Comparison of ENCODE assay signal across 7 cellular contexts in the genomic region with DNA sequence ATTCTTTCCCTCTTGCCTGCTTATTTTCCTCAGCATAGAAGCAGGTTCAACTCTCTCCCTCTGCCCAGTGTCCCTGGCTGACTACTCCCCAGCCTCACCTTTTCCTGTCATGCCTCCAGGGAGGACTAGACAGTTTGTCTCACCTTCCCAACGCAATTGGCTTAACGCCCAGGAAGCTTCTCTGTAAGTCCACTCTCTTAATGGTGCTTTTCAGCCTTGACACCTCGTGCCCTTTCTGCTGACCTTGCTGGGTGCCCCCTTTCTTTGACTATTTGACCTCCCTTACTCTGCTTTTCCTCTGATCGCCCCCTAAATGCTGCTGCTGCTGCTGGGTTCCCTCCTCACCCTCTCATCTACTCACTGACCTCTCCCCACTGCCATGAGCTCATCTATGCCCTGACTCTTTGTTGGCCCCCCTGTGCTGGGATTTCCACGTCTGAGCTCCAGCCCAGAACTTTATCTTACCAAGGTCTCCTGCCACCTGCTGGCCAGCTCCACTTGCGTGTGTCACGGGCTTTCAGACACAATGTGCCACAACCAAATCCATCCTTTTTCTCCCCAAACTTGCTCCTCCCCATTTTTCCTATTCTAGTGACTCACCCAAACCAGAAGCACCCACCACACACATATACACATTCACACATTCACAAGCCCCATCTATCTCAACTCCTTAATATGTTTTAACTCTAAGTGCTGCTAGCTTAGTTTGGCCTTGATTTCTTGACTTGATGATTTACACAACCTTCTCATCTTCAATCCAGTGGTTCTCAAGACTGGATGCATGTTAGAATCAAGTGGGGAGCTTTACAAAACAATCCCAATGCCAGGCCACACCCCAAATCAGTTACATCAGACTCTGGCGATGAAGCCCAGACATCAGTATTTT. TPM values are rescaled to one million over a fixed set of nuclear protein-coding genes. Genes with fewer than 3 reads are reported as not detected.
DNase-seq lines count a peak whose midpoint lies in the region; ATAC-seq, FAIRE-seq and TF ChIP-seq lines count a peak whose summit lies in the region.

No MANE protein-coding gene starts in this region.

- H3K27ac Mint-ChIP-seq in naive thymus-derived CD8-positive, alpha-beta T cell: peak overlapping the region in 4 of 10 donors; percentile 7 to 81 (median 30)

- H3K27ac ChIP-seq in endothelial cell of umbilical vein (ENCODE audit: insufficient read depth, low read depth, low read length) (no peak overlapping the region), upper lobe of left lung (no peak overlapping the region)

- no peak overlapping the region for H3K9ac ChIP-seq in endothelial cell of umbilical vein (replicated peaks; ENCODE audit: extremely low read depth, insufficient read depth, low read length)

- no peak for TF ChIP-seq POLR2A in endothelial cell of umbilical vein (IDR thresholded peaks at IDR 0.05; ENCODE audit: low read depth, low read length)
- TF ChIP-seq POLR2A in upper lobe of left lung (IDR thresholded peaks at IDR 0.05): no peak

- no TSS peak for BruUV-seq in endothelial cell of umbilical vein (replicated peaks; lab: Mats Ljungman, UMichigan)

- H2AFZ ChIP-seq in endothelial cell of umbilical vein (ENCODE audit: low read depth, low read length): no peak overlapping the region

- intact Hi-C loops in endothelial cell of umbilical vein (cut with micrococcal nuclease): loop anchor here (1.0 to 10.0 kb wide), 3 partner anchors 17 to 499 kb away; no protein-coding TSS in a partner anchor

- POLR2A ChIA-PET in endothelial cell of umbilical vein (lab: Charles Lee): interaction anchor here (1.5 kb wide), 1 partner anchor 14 kb away, joined by 4 read pairs; no protein-coding TSS in a partner anchor
- POLR2A ChIA-PET in naive thymus-derived CD8-positive, alpha-beta T cell (lab: Charles Lee): interaction anchor here (1.3 to 1.5 kb wide), 2 partner anchors 18 to 19 kb away, joined by 3 to 5 read pairs; a partner anchor contains a TSS

- TF ChIP-seq EP300 in upper lobe of left lung (IDR thresholded peaks at IDR 0.05): no peak

- peaks cover 0 to 6% (median 6%) of the 10 kb centered on the region in 4 donors for H3K4me1 Mint-ChIP-seq in naive thymus-derived CD8-positive, alpha-beta T cell

- no peaks in the 10 kb centered on the region for H3K9me1 ChIP-seq in endothelial cell of umbilical vein (replicated peaks; ENCODE audit: control insufficient read depth, extremely low read depth, insufficient read depth, low read length)

- H4K20me1 ChIP-seq in endothelial cell of umbilical vein (replicated peaks; ENCODE audit: control insufficient read depth, extremely low read depth, insufficient read depth, low read length): no peaks in the 10 kb centered on the region

- H3K9me3 Mint-ChIP-seq in naive thymus-derived CD8-positive, alpha-beta T cell: peaks cover 0 to 4% (median 0%) of the 10 kb centered on the region in 9 donors

- CTCF ChIA-PET in endothelial cell of umbilical vein (lab: Charles Lee): interaction anchor here (0.6 to 5.3 kb wide), 41 partner anchors 9 to 499 kb away, joined by 3 to 48 read pairs (median 4); a partner anchor contains a TSS

- H3K79me2 ChIP-seq in endothelial cell of umbilical vein (ENCODE audit: control insufficient read depth, insufficient read depth, low read length): no peaks in the 10 kb centered on the region

- peaks cover 0 to 12% (median 6%) of the 10 kb centered on the region in 5 donors for H3K27me3 Mint-ChIP-seq in naive thymus-derived CD8-positive, alpha-beta T cell

- no peaks in the 10 kb centered on the region for H3K36me3 ChIP-seq in endothelial cell of umbilical vein (ENCODE audit: control insufficient read depth in 2 of 2, extremely low read depth in 1 of 2, insufficient read depth in 2 of 2, low read length in 2 of 2)
- H3K36me3 ChIP-seq in upper lobe of left lung: no peaks in the 10 kb centered on the region

- no peak overlapping the region for H3K4me2 ChIP-seq in endothelial cell of umbilical vein (ENCODE audit: insufficient read depth, low read length)

- 32 to 38% methylated on average over 8 of the region's 8 CpGs for WGBS in upper lobe of left lung, 2 donors

- no peak overlapping the region for H3K4me3 Mint-ChIP-seq in naive thymus-derived CD8-positive, alpha-beta T cell

- H3K4me3 ChIP-seq in endothelial cell of umbilical vein (replicated peaks in 1 of 3; ENCODE audit: insufficient read depth in 1 of 3, low read depth in 1 of 3, low read length in 3 of 3) (no peak overlapping the region), upper lobe of left lung (no peak overlapping the region)

- H3K36me3 Mint-ChIP-seq in naive thymus-derived CD8-positive, alpha-beta T cell: no peaks in the 10 kb centered on the region

- H3K4me1 ChIP-seq in endothelial cell of umbilical vein (ENCODE audit: control insufficient read depth, extremely low read depth, insufficient read depth, low read length): no peaks in the 10 kb centered on the region
- H3K4me1 ChIP-seq in upper lobe of left lung: no peaks in the 10 kb centered on the region

- peak; percentile 61 to 71 for ATAC-seq in naive thymus-derived CD8-positive, alpha-beta T cell
- peak in 1 of 2 donors; percentile 44 for ATAC-seq in upper lobe of left lung (ENCODE audit: low FRiP score in 2 of 2)
- no peak for ATAC-seq in HG02870 (IDR thresholded peaks at IDR 0.05; ENCODE audit: unreplicated experiment)

- peak; percentile 63 for FAIRE-seq in endothelial cell of umbilical vein (lab: Jason Lieb, UNC)

- no peaks in the 10 kb centered on the region for H3K9me3 ChIP-seq in endothelial cell of umbilical vein (replicated peaks; ENCODE audit: control insufficient read depth, insufficient read depth, low read length)
- no peaks in the 10 kb centered on the region for H3K9me3 ChIP-seq in upper lobe of left lung

- dilution Hi-C loops in endothelial cell of umbilical vein (cut with MboI; ENCODE audit: extremely low pct_ligation_motif_present, low sequenced_read_pairs): no loop called here

- peak; percentile 76 for TF ChIP-seq CTCF in GM12874 (IDR thresholded peaks at IDR 0.05; ENCODE audit: insufficient read depth, low read depth, low read length)
- peak; percentile 81 to 82 for TF ChIP-seq CTCF in endothelial cell of umbilical vein (IDR thresholded peaks at IDR 0.05; ENCODE audit: extremely low read depth in 1 of 2, insufficient read depth in 1 of 2, low read depth in 1 of 2, low read length in 2 of 2)
- TF ChIP-seq CTCF in upper lobe of left lung (IDR thresholded peaks at IDR 0.05): peak in 4 of 6 experiments; percentile 22 to 47 (median 30)

- DNase-seq in NAMALWA (ENCODE audit: low spot score) (peak; percentile 61), endothelial cell of umbilical vein (ENCODE audit: low read depth, low spot score) (peak; percentile 67), upper lobe of left lung (peak in 1 of 2 donors; percentile 35)
- DNase-seq in activated CD4-positive, alpha-beta T cell treated with anti-CD3 and anti-CD28 coated beads, Interleukin-2, amount 50 U/mL, for 1 hour: peak; percentile 48
- DNase-seq in naive thymus-derived CD8-positive, alpha-beta T cell: peak; percentile 10 to 74 (median 32)

- H3K27me3 ChIP-seq in endothelial cell of umbilical vein (ENCODE audit: control insufficient read depth in 2 of 2, insufficient read depth in 2 of 2, low read length in 2 of 2): peaks cover 5 to 16% of the 10 kb centered on the region in 2 experiments
- H3K27me3 ChIP-seq in upper lobe of left lung: peaks cover 0 to 3% (median 0%) of the 10 kb centered on the region in 4 donors

TF ChIP-seq in endothelial cell of umbilical vein, 7 proteins besides CTCF, POLR2A, EP300 and RAD21:
- TF ChIP-seq EZH2 (IDR thresholded peaks at IDR 0.05; ENCODE audit: borderline replicate concordance, low read depth, low read length, severe bottlenecking): no peak
- TF ChIP-seq POLR2AphosphoS5 (IDR thresholded peaks at IDR 0.05; ENCODE audit: insufficient read depth, low read depth, low read length): no peak
- TF ChIP-seq, protein P1, sequence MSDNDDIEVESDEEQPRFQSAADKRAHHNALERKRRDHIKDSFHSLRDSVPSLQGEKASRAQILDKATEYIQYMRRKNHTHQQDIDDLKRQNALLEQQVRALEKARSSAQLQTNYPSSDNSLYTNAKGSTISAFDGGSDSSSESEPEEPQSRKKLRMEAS (IDR thresholded peaks at IDR 0.05; ENCODE audit: insufficient read depth, insufficient read length): no peak
- TF ChIP-seq JUN (IDR thresholded peaks at IDR 0.05; ENCODE audit: borderline replicate concordance, insufficient read depth, insufficient read length, low read depth): no peak
- no peak for TF ChIP-seq FOS (IDR thresholded peaks at IDR 0.05; ENCODE audit: borderline replicate concordance, insufficient read depth, low read length)
- no peak for TF ChIP-seq MYC (IDR thresholded peaks at IDR 0.05; ENCODE audit: low read depth, low read length)
- no peak for TF ChIP-seq GATA2 (IDR thresholded peaks at IDR 0.05; ENCODE audit: insufficient read depth, insufficient read length, low read depth, low read length)
TF ChIP-seq in endothelial cell of umbilical vein: peak in this region for 0.

RNA-seq across cellular contexts. Expression of a gene that starts 16.6 kb away (rescaled TPM):
- total RNA-seq in endothelial cell of umbilical vein (not detected in 2 replicates), upper lobe of left lung (under 1 TPM in 1 of 6 donors, not detected in 5; 0.39 TPM)
- polyA plus RNA-seq in endothelial cell of umbilical vein: not detected in 2 replicates
- polyA plus RNA-seq in endothelial cell of umbilical vein (2011; cell fraction: cytosol; rRNA removed): not detected in 2 replicates
- polyA plus RNA-seq in endothelial cell of umbilical vein (2011; cell fraction: nucleus; rRNA removed): not detected in 2 replicates
- polyA plus RNA-seq in endothelial cell of umbilical vein (2012): not detected in 2 replicates
- polyA minus RNA-seq in endothelial cell of umbilical vein: not detected in 2 replicates
- polyA minus RNA-seq in endothelial cell of umbilical vein (2011; cell fraction: cytosol; rRNA and poly(A)+ RNA removed): not detected
- polyA minus RNA-seq in endothelial cell of umbilical vein (2011; cell fraction: nucleus; rRNA and poly(A)+ RNA removed): not detected in 2 replicates
- not detected for total RNA-seq in naive thymus-derived CD8-positive, alpha-beta T cell
- polyA plus RNA-seq in naive thymus-derived CD8-positive, alpha-beta T cell: not detected

RNA-seq across cellular contexts. Expression of a gene that starts 19.1 kb away (rescaled TPM):
- total RNA-seq in endothelial cell of umbilical vein (39.9 and 41.4 TPM in 2 replicates), upper lobe of left lung (100 to 1,000 TPM in 2 of 6 donors, 10 to 100 TPM in 4; 56.1 to 117 (median 95.5) TPM)
- polyA plus RNA-seq in endothelial cell of umbilical vein: 54.9 and 74.4 TPM in 2 replicates
- polyA plus RNA-seq in endothelial cell of umbilical vein (2011; cell fraction: cytosol; rRNA removed): 50.3 and 56.5 TPM in 2 replicates
- 48.8 and 51.3 TPM in 2 replicates for polyA plus RNA-seq in endothelial cell of umbilical vein (2011; cell fraction: nucleus; rRNA removed)
- polyA plus RNA-seq in endothelial cell of umbilical vein (2012): 27.9 and 38.7 TPM in 2 replicates
- polyA minus RNA-seq in endothelial cell of umbilical vein: 33.6 and 34.1 TPM in 2 replicates
- 17.4 TPM for polyA minus RNA-seq in endothelial cell of umbilical vein (2011; cell fraction: cytosol; rRNA and poly(A)+ RNA removed)
- polyA minus RNA-seq in endothelial cell of umbilical vein (2011; cell fraction: nucleus; rRNA and poly(A)+ RNA removed): 24.9 and 27.8 TPM in 2 replicates
- total RNA-seq in naive thymus-derived CD8-positive, alpha-beta T cell: 100 to 1,000 TPM; 132 to 143 TPM
- 100 to 1,000 TPM; 146 to 151 (median 147) TPM for polyA plus RNA-seq in naive thymus-derived CD8-positive, alpha-beta T cell

Comparison
In these comparisons a context has a peak if more than half of its experiments do, and no peak if none do; other contexts are left out.
1. CTCF ChIP-seq: peak in every context shown above with its lines; median percentile 82 in endothelial cell of umbilical vein; 76 in GM12874; 30 in upper lobe of left lung.